32 cellular contexts compared by ENCODE assay signal in the genomic region with DNA sequence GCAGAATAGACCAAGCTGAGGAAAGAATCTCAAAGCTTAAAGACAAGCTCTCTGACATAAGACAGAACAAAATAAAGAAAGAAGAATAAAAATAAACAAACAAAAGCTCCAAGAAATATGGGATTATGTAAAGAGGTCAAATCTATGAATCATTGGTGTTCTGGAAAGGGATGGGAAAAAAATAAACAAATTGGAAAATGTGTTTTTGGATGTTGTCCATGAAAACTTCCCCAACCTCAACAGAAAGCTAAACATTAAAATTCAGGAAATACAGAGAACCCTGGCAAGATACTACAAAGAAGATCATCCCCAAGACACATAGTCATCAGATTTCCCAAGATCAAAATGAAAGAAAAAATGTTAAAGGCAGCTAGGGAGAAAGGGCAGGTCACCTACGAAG.
"Had no signal": no experiment of that assay in that cellular context is flagged by ENCODE, and none has a peak within 500 bp of the region (broad histone marks: within the 10 kb centered on the region; RNA-seq: fewer than 3 reads in every experiment).

No MANE protein-coding gene starts in this region.

- H3K27ac Mint-ChIP-seq: activated CD4-positive, alpha-beta memory T cell treated with anti-CD3 and anti-CD28 coated beads for 36 hours; activated CD4-positive, alpha-beta T cell treated with anti-CD3 and anti-CD28 coated beads for 36 hours; activated CD4-positive, alpha-beta T cell treated with anti-CD3 and anti-CD28 coated beads, Interleukin-2, amount 10 ng/mL, durations not matched to agents 24 days and 14 days; activated CD8-positive, alpha-beta memory T cell treated with anti-CD3 and anti-CD28 coated beads, Interleukin-2, amount 10 ng/mL, durations not matched to agents 7 days and 5 days; activated CD8-positive, alpha-beta T cell treated with anti-CD3 and anti-CD28 coated beads, Interleukin-2, amount 10 ng/mL, durations not matched to agents 7 days and 5 days; activated naive CD4-positive, alpha-beta T cell treated with anti-CD3 and anti-CD28 coated beads for 36 hours; activated naive CD4-positive, alpha-beta T cell treated with anti-CD3 and anti-CD28 coated beads, Interleukin-2, amount 50 U/mL, for 24 hours; activated naive CD8-positive, alpha-beta T cell treated with anti-CD3 and anti-CD28 coated beads for 36 hours; activated naive CD8-positive, alpha-beta T cell treated with anti-CD3 and anti-CD28 coated beads, Interleukin-2, amount 50 U/mL, for 24 hours; activated T-helper 1 cell treated with anti-CD3 and anti-CD28 coated beads, Interleukin-12 subunit alpha, Interleukin-12 subunit beta, Interleukin-2, Interleukin-4 antibody, amounts not matched to agents 30 ng/mL and 10 ng/mL and 1 ng/mL, durations not matched to agents 14 hours and 24 hours and 36 hours; activated T-helper 2 cell treated with anti-CD3 and anti-CD28 coated beads, Interferon-gamma antibody, Interleukin-2, Interleukin-4, amounts not matched to agents 10 μg/mL and 5 μg/mL and 100 μg/mL, durations not matched to agents 14 hours and 24 hours and 36 hours; T-helper 17 cell; T-helper 2 cell treated with Interferon-gamma antibody and Interleukin-4, amounts not matched to agents 5 μg/mL and 100 μg/mL, for 36 hours had no signal

- ATAC-seq: activated CD4-positive, alpha-beta T cell treated with anti-CD3 and anti-CD28 coated beads for 36 hours; activated CD8-positive, alpha-beta memory T cell treated with anti-CD3 and anti-CD28 coated beads, Interleukin-2, amount 10 ng/mL, durations not matched to agents 7 days and 5 days; activated CD8-positive, alpha-beta T cell treated with anti-CD3 and anti-CD28 coated beads, Interleukin-2, amount 10 ng/mL, durations not matched to agents 7 days and 5 days; activated naive CD8-positive, alpha-beta T cell treated with anti-CD3 and anti-CD28 coated beads, Interleukin-2, amount 50 U/mL, for 24 hours; foreskin keratinocyte; gastrocnemius medialis; heart left ventricle; T-helper 17 cell had no signal

- H3K27me3 Mint-ChIP-seq: activated CD4-positive, alpha-beta memory T cell treated with anti-CD3 and anti-CD28 coated beads for 36 hours; activated CD4-positive, alpha-beta T cell treated with anti-CD3 and anti-CD28 coated beads for 36 hours; activated CD4-positive, alpha-beta T cell treated with anti-CD3 and anti-CD28 coated beads, Interleukin-2, amount 10 ng/mL, durations not matched to agents 24 days and 14 days; activated CD8-positive, alpha-beta memory T cell treated with anti-CD3 and anti-CD28 coated beads, Interleukin-2, amount 10 ng/mL, durations not matched to agents 7 days and 5 days; activated naive CD4-positive, alpha-beta T cell treated with anti-CD3 and anti-CD28 coated beads, Interleukin-2, amount 50 U/mL, for 24 hours; activated naive CD8-positive, alpha-beta T cell treated with anti-CD3 and anti-CD28 coated beads for 36 hours; activated naive CD8-positive, alpha-beta T cell treated with anti-CD3 and anti-CD28 coated beads, Interleukin-2, amount 50 U/mL, for 24 hours; central memory CD8-positive, alpha-beta T cell; T-helper 17 cell had no signal

- H3K36me3 Mint-ChIP-seq: activated CD4-positive, alpha-beta memory T cell treated with anti-CD3 and anti-CD28 coated beads for 36 hours; activated CD8-positive, alpha-beta memory T cell treated with anti-CD3 and anti-CD28 coated beads, Interleukin-2, amount 10 ng/mL, durations not matched to agents 7 days and 5 days; activated naive CD4-positive, alpha-beta T cell treated with anti-CD3 and anti-CD28 coated beads, Interleukin-2, amount 50 U/mL, for 24 hours; activated naive CD8-positive, alpha-beta T cell treated with anti-CD3 and anti-CD28 coated beads for 36 hours had no signal

- H3K4me3 ChIP-seq: coronary artery, gastrocnemius medialis, heart left ventricle had no signal

- H3K36me3 ChIP-seq: brain microvascular endothelial cell, gastrocnemius medialis, heart left ventricle had no signal

- H3K4me1 ChIP-seq: foreskin keratinocyte, gastrocnemius medialis, heart left ventricle had no signal

- H3K9me3 ChIP-seq: gastrocnemius medialis had no signal

- H3K27ac ChIP-seq: brain microvascular endothelial cell, coronary artery, epithelial cell of prostate, foreskin keratinocyte, gastrocnemius medialis, heart left ventricle had no signal

- H3K27me3 ChIP-seq: brain microvascular endothelial cell, foreskin keratinocyte, gastrocnemius medialis, heart left ventricle had no signal

- H3K4me3 Mint-ChIP-seq: activated CD4-positive, alpha-beta memory T cell treated with anti-CD3 and anti-CD28 coated beads for 36 hours; activated CD4-positive, alpha-beta T cell treated with anti-CD3 and anti-CD28 coated beads for 36 hours; activated CD4-positive, alpha-beta T cell treated with anti-CD3 and anti-CD28 coated beads, Interleukin-2, amount 10 ng/mL, durations not matched to agents 24 days and 14 days; activated CD8-positive, alpha-beta memory T cell treated with anti-CD3 and anti-CD28 coated beads, Interleukin-2, amount 10 ng/mL, durations not matched to agents 7 days and 5 days; activated CD8-positive, alpha-beta T cell treated with anti-CD3 and anti-CD28 coated beads, Interleukin-2, amount 10 ng/mL, durations not matched to agents 7 days and 5 days; activated naive CD4-positive, alpha-beta T cell treated with anti-CD3 and anti-CD28 coated beads for 36 hours; activated naive CD4-positive, alpha-beta T cell treated with anti-CD3 and anti-CD28 coated beads, Interleukin-2, amount 50 U/mL, for 24 hours; activated naive CD8-positive, alpha-beta T cell treated with anti-CD3 and anti-CD28 coated beads for 36 hours; activated naive CD8-positive, alpha-beta T cell treated with anti-CD3 and anti-CD28 coated beads, Interleukin-2, amount 50 U/mL, for 24 hours; activated T-helper 1 cell treated with anti-CD3 and anti-CD28 coated beads, Interleukin-12 subunit alpha, Interleukin-12 subunit beta, Interleukin-2, Interleukin-4 antibody, amounts not matched to agents 30 ng/mL and 10 ng/mL and 1 ng/mL, durations not matched to agents 14 hours and 24 hours and 36 hours; central memory CD8-positive, alpha-beta T cell; T-helper 17 cell; T-helper 2 cell treated with Interferon-gamma antibody and Interleukin-4, amounts not matched to agents 5 μg/mL and 100 μg/mL, for 36 hours had no signal

- DNase-seq: activated CD4-positive, alpha-beta memory T cell treated with anti-CD3 and anti-CD28 coated beads for 36 hours; activated CD4-positive, alpha-beta T cell treated with anti-CD3 and anti-CD28 coated beads for 36 hours; activated CD4-positive, alpha-beta T cell treated with anti-CD3 and anti-CD28 coated beads, Interleukin-2, amount 10 ng/mL, durations not matched to agents 24 days and 14 days; activated CD4-positive, CD25-positive, alpha-beta regulatory T cell; activated CD4-positive, CD25-positive, alpha-beta regulatory T cell treated with anti-CD3 and anti-CD28 coated beads, Interleukin-2, amount 50 U/mL, for 72 hours; activated CD8-positive, alpha-beta memory T cell treated with anti-CD3 and anti-CD28 coated beads, Interleukin-2, amount 10 ng/mL, durations not matched to agents 7 days and 5 days; activated CD8-positive, alpha-beta memory T cell treated with anti-CD3 and anti-CD28 coated beads, Interleukin-2, amount 50 U/mL, for 4 hours; activated CD8-positive, alpha-beta T cell treated with anti-CD3 and anti-CD28 coated beads, Interleukin-2, amount 10 ng/mL, durations not matched to agents 7 days and 5 days; activated effector memory CD4-positive, alpha-beta T cell treated with anti-CD3 and anti-CD28 coated beads, Interleukin-2, amount 50 U/mL, for 16 hours; activated naive CD4-positive, alpha-beta T cell treated with anti-CD3 and anti-CD28 coated beads for 36 hours; activated naive CD8-positive, alpha-beta T cell treated with anti-CD3 and anti-CD28 coated beads for 36 hours; activated naive CD8-positive, alpha-beta T cell treated with anti-CD3 and anti-CD28 coated beads, Interleukin-2, amount 50 U/mL, for 24 hours; activated T-cell treated with anti-CD3 and anti-CD28 coated beads, Interleukin-2, amount 50 U/mL, for 1 hour; activated T-cell treated with anti-CD3 and anti-CD28 coated beads, Interleukin-2, amount 50 U/mL, for 48 hours; amniotic stem cell; anterior cingulate cortex; brain microvascular endothelial cell; effector CD8-positive, alpha-beta T cell; foreskin keratinocyte; gastrocnemius medialis; glutamatergic neuron; heart left ventricle; T-helper 1 cell; T-helper 17 cell; T1000 had no signal

- H3K4me1 Mint-ChIP-seq: activated CD4-positive, alpha-beta T cell treated with anti-CD3 and anti-CD28 coated beads for 36 hours; activated CD4-positive, alpha-beta T cell treated with anti-CD3 and anti-CD28 coated beads, Interleukin-2, amount 10 ng/mL, durations not matched to agents 24 days and 14 days; activated CD8-positive, alpha-beta memory T cell treated with anti-CD3 and anti-CD28 coated beads, Interleukin-2, amount 10 ng/mL, durations not matched to agents 7 days and 5 days; activated naive CD4-positive, alpha-beta T cell treated with anti-CD3 and anti-CD28 coated beads, Interleukin-2, amount 50 U/mL, for 24 hours; activated naive CD8-positive, alpha-beta T cell treated with anti-CD3 and anti-CD28 coated beads for 36 hours; activated naive CD8-positive, alpha-beta T cell treated with anti-CD3 and anti-CD28 coated beads, Interleukin-2, amount 50 U/mL, for 24 hours; central memory CD8-positive, alpha-beta T cell; T-helper 17 cell had no signal
